ENCODE assay signal across 12 cellular contexts in the genomic region with DNA sequence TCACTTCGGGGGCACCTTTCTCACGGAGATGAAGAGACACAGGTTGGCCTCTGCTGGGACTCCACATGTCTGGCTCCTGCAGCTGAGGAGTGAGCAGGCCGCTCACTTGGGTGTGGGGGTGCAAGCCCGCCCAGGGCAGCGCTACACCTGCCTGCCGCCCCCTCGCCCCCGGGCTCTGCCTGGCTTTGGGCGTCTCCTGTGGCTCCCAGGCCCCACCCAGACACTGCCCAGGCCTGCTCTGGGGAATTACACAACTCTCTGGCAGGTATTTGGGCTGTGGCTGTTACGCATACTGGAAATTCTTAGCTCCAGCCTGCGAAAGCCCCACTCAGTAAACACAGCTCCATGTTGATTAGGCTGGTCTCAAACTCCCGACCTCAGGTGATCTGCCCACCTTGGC. TPM values are rescaled to one million over a fixed set of nuclear protein-coding genes. Genes with fewer than 3 reads are reported as not detected.
"Had no signal": no experiment of that assay in that cellular context is flagged by ENCODE, and none has a peak within 500 bp of the region (broad histone marks: within the 10 kb centered on the region; RNA-seq: fewer than 3 reads in every experiment).

No MANE protein-coding gene starts in this region.

RNA-seq across cellular contexts. Expression of gene FAM25C, which starts 7.9 kb away (rescaled TPM):
- total RNA-seq: activated CD4-positive, alpha-beta memory T cell treated with anti-CD3 and anti-CD28 coated beads for 36 hours; activated naive CD4-positive, alpha-beta T cell treated with anti-CD3 and anti-CD28 coated beads, Interleukin-2, amount 50 U/mL, for 72 hours; activated T-cell treated with anti-CD3 and anti-CD28 coated beads, Interleukin-2, amount 50 U/mL, for 4 hours; breast epithelium; glomerular endothelial cell; lung microvascular endothelial cell; mucosa of gallbladder; natural killer cell; psoas muscle; stomach had no signal
- polyA plus RNA-seq: immature natural killer cell, stomach, thymus had no signal
